26 cellular contexts compared by ENCODE assay signal in the genomic region with DNA sequence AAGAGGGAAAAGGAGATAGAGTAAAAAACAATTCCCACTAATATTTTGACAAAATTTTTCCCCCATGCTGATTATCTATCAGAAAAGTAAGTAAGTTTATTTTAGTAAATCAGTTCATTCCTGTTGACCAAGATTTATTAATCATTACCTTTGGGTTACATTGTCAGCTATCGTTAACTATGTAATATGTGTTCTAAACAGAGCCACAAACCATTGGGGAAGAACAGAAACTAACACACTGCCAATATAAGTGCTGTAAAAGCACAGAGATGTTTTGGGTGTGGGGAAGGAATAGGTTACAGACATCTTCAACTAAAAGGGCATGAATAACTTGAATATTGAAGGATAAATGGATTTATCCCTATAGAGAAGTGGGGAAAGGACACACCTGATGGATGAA. TPM values are rescaled to one million over a fixed set of nuclear protein-coding genes. Genes with fewer than 3 reads are reported as not detected.
"Had no signal": no experiment of that assay in that cellular context is flagged by ENCODE, and none has a peak within 500 bp of the region (broad histone marks: within the 10 kb centered on the region; RNA-seq: fewer than 3 reads in every experiment).

No MANE protein-coding gene starts in this region.

- ATAC-seq: activated CD4-positive, alpha-beta T cell treated with anti-CD3 and anti-CD28 coated beads for 36 hours; activated T-cell treated with anti-CD3 and anti-CD28 coated beads, Interleukin-2, amount 50 U/mL, for 4 hours; foreskin keratinocyte; naive thymus-derived CD8-positive, alpha-beta T cell had no signal

- DNase-seq: activated B cell treated with CpG ODN at 0.5 μM for 24 hours; activated CD4-positive, alpha-beta T cell treated with anti-CD3 and anti-CD28 coated beads for 36 hours; activated CD4-positive, alpha-beta T cell treated with anti-CD3 and anti-CD28 coated beads, Interleukin-2, amount 50 U/mL, for 4 hours; activated CD8-positive, alpha-beta memory T cell treated with anti-CD3 and anti-CD28 coated beads for 24 hours; activated CD8-positive, alpha-beta memory T cell treated with anti-CD3 and anti-CD28 coated beads, Interleukin-2, amount 50 U/mL, for 4 hours; activated naive CD4-positive, alpha-beta T cell; activated T-cell treated with anti-CD3 and anti-CD28 coated beads, Interleukin-2, amount 50 U/mL, for 4 hours; adrenal gland; brain microvascular endothelial cell; caudate nucleus; effector CD4-positive, alpha-beta T cell; erythroblast; foreskin keratinocyte; immature natural killer cell; kidney glomerular epithelial cell; left ventricle myocardium inferior; mammary epithelial cell; naive thymus-derived CD8-positive, alpha-beta T cell; substantia nigra; thyroid gland had no signal

RNA-seq across cellular contexts. Expression of a gene that starts 42.5 kb away (rescaled TPM):
- total RNA-seq: activated B cell treated with CpG ODN at 0.5 μM for 24 hours; activated CD4-positive, alpha-beta T cell treated with anti-CD3 and anti-CD28 coated beads for 36 hours; activated T-cell treated with anti-CD3 and anti-CD28 coated beads, Interleukin-2, amount 50 U/mL, for 4 hours; activated T-helper 2 cell treated with anti-CD3 and anti-CD28 coated beads, Interferon-gamma antibody, Interleukin-2, Interleukin-4, amounts not matched to agents 10 μg/mL and 5 μg/mL and 100 μg/mL, durations not matched to agents 14 hours and 24 hours and 36 hours; glomerular endothelial cell; naive thymus-derived CD8-positive, alpha-beta T cell; osteoblast had no signal

RNA-seq across cellular contexts. Expression of a gene that starts 47.3 kb away (rescaled TPM):
- total RNA-seq: activated B cell treated with CpG ODN at 0.5 μM for 24 hours; activated CD4-positive, alpha-beta T cell treated with anti-CD3 and anti-CD28 coated beads for 36 hours; activated T-cell treated with anti-CD3 and anti-CD28 coated beads, Interleukin-2, amount 50 U/mL, for 4 hours; activated T-helper 2 cell treated with anti-CD3 and anti-CD28 coated beads, Interferon-gamma antibody, Interleukin-2, Interleukin-4, amounts not matched to agents 10 μg/mL and 5 μg/mL and 100 μg/mL, durations not matched to agents 14 hours and 24 hours and 36 hours; ascending aorta; foreskin keratinocyte; glomerular endothelial cell; hepatocyte; mammary epithelial cell; naive thymus-derived CD8-positive, alpha-beta T cell; osteoblast; progenitor cell of endocrine pancreas; thyroid gland had no signal
